Comparison of ENCODE assay signal across 13 cellular contexts in the genomic region with DNA sequence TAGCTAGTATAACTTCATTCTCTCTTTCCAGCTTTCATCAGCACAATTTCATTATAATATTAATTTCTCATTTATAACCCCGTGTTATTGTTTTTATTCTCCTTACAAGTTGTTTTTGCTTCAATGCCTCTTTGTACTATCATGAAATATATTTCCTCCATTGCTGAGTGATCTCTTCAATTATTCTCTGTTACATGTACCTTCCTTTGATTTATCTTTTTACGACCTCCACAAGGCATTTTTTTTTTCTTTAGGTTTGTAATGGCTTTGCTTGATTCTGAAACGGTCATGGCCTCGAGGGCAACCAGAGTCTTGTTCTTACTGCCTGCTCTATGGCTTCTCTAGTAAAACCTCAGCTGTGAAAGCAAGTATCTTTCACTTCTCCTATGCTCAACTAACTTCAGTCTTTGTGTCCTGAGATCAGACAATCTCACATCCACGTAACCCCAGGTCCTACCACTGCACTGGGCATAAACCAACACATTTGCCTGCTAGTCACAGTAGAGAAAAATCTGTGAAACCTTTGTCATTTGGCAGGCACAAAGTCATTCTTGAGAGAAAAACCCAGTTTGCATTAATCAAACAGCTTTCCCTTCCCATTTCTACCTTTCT.
DNase-seq lines count a peak whose midpoint lies in the region; ATAC-seq, FAIRE-seq and TF ChIP-seq lines count a peak whose summit lies in the region.
"Had no signal": no experiment of that assay in that cellular context is flagged by ENCODE, and none has a peak within 500 bp of the region (broad histone marks: within the 10 kb centered on the region; RNA-seq: fewer than 3 reads in every experiment).

No MANE protein-coding gene starts in this region.

- H3K4me3 Mint-ChIP-seq in endodermal cell (no peak overlapping the region), mesothelial cell of epicardium (no peak overlapping the region)

- no peaks in the 10 kb centered on the region for H3K36me3 ChIP-seq in endodermal cell (ENCODE audit: control insufficient read depth, insufficient read depth, low read length)
- H3K36me3 ChIP-seq: breast epithelium, sigmoid colon, SJCRH30 had no signal

- FAIRE-seq in GM19239 (lab: Jason Lieb, UNC) = no peak

- H3K9me3 ChIP-seq in endodermal cell (ENCODE audit: control insufficient read depth, low read length) = no peaks in the 10 kb centered on the region
- H3K9me3 ChIP-seq: breast epithelium, sigmoid colon, SJCRH30 had no signal

- no peaks in the 10 kb centered on the region for H3K27me3 ChIP-seq in endodermal cell (ENCODE audit: control insufficient read depth, insufficient read depth, low read length, poor library complexity, severe bottlenecking)
- H3K27me3 ChIP-seq: breast epithelium, sigmoid colon, SJCRH30 had no signal

- ATAC-seq in GM18868 (IDR thresholded peaks at IDR 0.05; ENCODE audit: unreplicated experiment) = peak; percentile 99
- peak; percentile 96 for ATAC-seq in GM21717 (IDR thresholded peaks at IDR 0.05; ENCODE audit: unreplicated experiment)
- ATAC-seq in HG03175 (IDR thresholded peaks at IDR 0.05; ENCODE audit: unreplicated experiment) = peak; percentile 95

- peaks cover 2% of the 10 kb centered on the region for H3K4me1 ChIP-seq in endodermal cell (ENCODE audit: control insufficient read depth, insufficient read depth, low read length)
- H3K4me1 ChIP-seq: breast epithelium, SJCRH30 had no signal

- WGBS in endodermal cell (ENCODE audit: insufficient coverage in 1 of 2, insufficient read length in 1 of 2), 2 experiments = 94% methylated on average over 4 to 5 of the region's 5 CpGs

- no peak overlapping the region for H3K27ac ChIP-seq in endodermal cell (ENCODE audit: low read depth, low read length)
- H3K27ac ChIP-seq: breast epithelium, HL-60, SJCRH30 had no signal

- DNase-seq in left kidney (ENCODE audit: low read depth, low spot score) (peak; percentile 21), GM19239 (ENCODE audit: insufficient read length, low spot score) (no peak), endodermal cell (no peak), mesothelial cell of epicardium (ENCODE audit: low spot score in 2 of 2, unreplicated experiment in 2 of 2) (no peak)
- DNase-seq in stimulated activated CD4-positive, alpha-beta T cell treated with anti-CD3 and anti-CD28 coated beads, Interleukin-4, amount 100 ng/mL, for 24 hours = no peak
- DNase-seq: NCI-H187 treated with DMSO at 0.1 percent for 48 hours, sigmoid colon, SJCRH30 had no signal

- H3K27ac Mint-ChIP-seq in endodermal cell = no peak overlapping the region
- no peak overlapping the region for H3K27ac Mint-ChIP-seq in mesothelial cell of epicardium

- H3K4me1 Mint-ChIP-seq in endodermal cell = peaks cover 33% of the 10 kb centered on the region
- H3K4me1 Mint-ChIP-seq in mesothelial cell of epicardium = peaks cover 8% of the 10 kb centered on the region

- TF ChIP-seq CTCF in endodermal cell (conservative IDR thresholded peaks at IDR 0.05) (no peak), mesothelial cell of epicardium (IDR thresholded peaks at IDR 0.05; ENCODE audit: unreplicated experiment) (no peak)

- H3K27me3 Mint-ChIP-seq in endodermal cell (ENCODE audit: insufficient read depth) (no peaks in the 10 kb centered on the region), mesothelial cell of epicardium (ENCODE audit: low read depth) (no peaks in the 10 kb centered on the region)

- H3K4me3 ChIP-seq in endodermal cell (ENCODE audit: low read length) = no peak overlapping the region
- H3K4me3 ChIP-seq: breast epithelium, sigmoid colon, SJCRH30 had no signal

- H3K9me3 Mint-ChIP-seq in endodermal cell (peaks cover 4% of the 10 kb centered on the region), mesothelial cell of epicardium (peaks cover 14% of the 10 kb centered on the region)

- no peaks in the 10 kb centered on the region for H3K36me3 Mint-ChIP-seq in endodermal cell (ENCODE audit: low read depth)
- peaks cover 4% of the 10 kb centered on the region for H3K36me3 Mint-ChIP-seq in mesothelial cell of epicardium

- no peak overlapping the region for H3K9ac ChIP-seq in endodermal cell (ENCODE audit: extremely low read depth, low read length, poor library complexity, severe bottlenecking)
